Comparison of ENCODE assay signal across 23 cellular contexts in genomic region chr19:45556835-45557234, GRCh38. TPM values are rescaled to one million over a fixed set of nuclear protein-coding genes. Genes with fewer than 3 reads are reported as not detected.
A peak's percentile ranks its signal among the peaks of the same experiment; 100 is the strongest.
DNase-seq lines count a peak whose midpoint lies in the region; ATAC-seq, FAIRE-seq and TF ChIP-seq lines count a peak whose summit lies in the region.
"Had no signal": no experiment of that assay in that cellular context is flagged by ENCODE, and none has a peak within 500 bp of the region (broad histone marks: within the 10 kb centered on the region; RNA-seq: fewer than 3 reads in every experiment).

No MANE protein-coding gene starts in this region.

- no peaks in the 10 kb centered on the region for H4K20me1 ChIP-seq in K562 (replicated peaks; ENCODE audit: control insufficient read depth, insufficient read depth, low read length)
- H4K20me1 ChIP-seq in neural progenitor cell (ENCODE audit: low read depth), result peaks cover 12% of the 10 kb centered on the region

- no TSS peak for BruUV-seq in K562 (replicated peaks; lab: Mats Ljungman, UMichigan)

- TF ChIP-seq EP300 in K562 (IDR thresholded peaks at IDR 0.05; ENCODE audit: low read length), result no peak

- H3K4me3 Mint-ChIP-seq in neural progenitor cell, result no peak overlapping the region
- H3K4me3 Mint-ChIP-seq: CD4-positive, CD25-positive, alpha-beta regulatory T cell had no signal

- peaks cover 5% of the 10 kb centered on the region for H3K36me3 Mint-ChIP-seq in neural progenitor cell

- H3K27me3 ChIP-seq in heart left ventricle, result no peaks in the 10 kb centered on the region
- H3K27me3 ChIP-seq in right atrium auricular region, result no peaks in the 10 kb centered on the region
- H3K27me3 ChIP-seq in K562 (ENCODE audit: control insufficient read depth in 2 of 2, insufficient read depth in 2 of 2, low read length in 2 of 2), result no peaks in the 10 kb centered on the region
- peaks cover 7% of the 10 kb centered on the region for H3K27me3 ChIP-seq in neural progenitor cell

- H3K4me2 ChIP-seq in K562 (ENCODE audit: insufficient read depth, low read length) (no peak overlapping the region), neural progenitor cell (no peak overlapping the region)
- H3K4me2 ChIP-seq: SK-N-SH had no signal

- H3K4me3 ChIP-seq in heart left ventricle (no peak overlapping the region), right atrium auricular region (no peak overlapping the region), K562 (no peak overlapping the region), neural progenitor cell (no peak overlapping the region)

- H3K9ac ChIP-seq in K562 (ENCODE audit: insufficient read depth in 1 of 2, low read depth in 2 of 2, low read length in 2 of 2) (peak overlapping the region in 1 of 2 experiments; percentile 71; a peak in 2 of 4 replicates), neural progenitor cell (no peak overlapping the region)
- H3K9ac ChIP-seq: SK-N-SH had no signal

- H2AFZ ChIP-seq in K562 (ENCODE audit: low read depth, low read length) (no peak overlapping the region), neural progenitor cell (replicated peaks) (no peak overlapping the region)

- peaks cover 24% of the 10 kb centered on the region for H3F3A ChIP-seq in neural progenitor cell (ENCODE audit: low read depth)

- H3K79me2 ChIP-seq in K562 (ENCODE audit: control insufficient read depth, insufficient read depth, low read length), result peaks cover 9% of the 10 kb centered on the region
- H3K79me2 ChIP-seq in neural progenitor cell (ENCODE audit: low read depth), result no peaks in the 10 kb centered on the region

- TF ChIP-seq CTCF in heart left ventricle (IDR thresholded peaks at IDR 0.05) (no peak), right atrium auricular region (IDR thresholded peaks at IDR 0.05) (no peak), K562 (IDR thresholded peaks at IDR 0.05 in 2 of 3, conservative IDR thresholded peaks at IDR 0.05 in 1 of 3; ENCODE audit: insufficient read depth in 2 of 3, low read depth in 1 of 3, low read length in 3 of 3) (no peak), neural progenitor cell (IDR thresholded peaks at IDR 0.05) (no peak), GM13976 (IDR thresholded peaks at IDR 0.05; ENCODE audit: borderline replicate concordance, control extremely low read depth, extremely low read depth, insufficient read depth, missing control alignments) (no peak)

- intact Hi-C loops in heart left ventricle (cut with DNase I), result loop anchor here in 2 of 10 donors (5.0 kb wide), 1 partner anchor 35 kb away; no protein-coding TSS in a partner anchor
- intact Hi-C loops in K562 (cut with micrococcal nuclease), result loop anchor here (5.0 kb wide), 1 partner anchor 130 kb away; no protein-coding TSS in a partner anchor

- no peaks in the 10 kb centered on the region for H3K9me3 Mint-ChIP-seq in neural progenitor cell
- H3K9me3 Mint-ChIP-seq: CD4-positive, CD25-positive, alpha-beta regulatory T cell had no signal

- H3K9me1 ChIP-seq in K562 (ENCODE audit: control insufficient read depth, insufficient read depth, low read length), result no peaks in the 10 kb centered on the region

- no peak for TF ChIP-seq RAD21 in K562 (CRISPR knock-in tag; conservative IDR thresholded peaks at IDR 0.05 in 1 of 2, IDR thresholded peaks at IDR 0.05 in 1 of 2)

- peaks cover 0 to 14% (median 8%) of the 10 kb centered on the region in 9 donors for H3K36me3 ChIP-seq in heart left ventricle
- peaks cover 7% of the 10 kb centered on the region for H3K36me3 ChIP-seq in right atrium auricular region
- peaks cover 19% of the 10 kb centered on the region; the same call in 2 of the 3 replicates for H3K36me3 ChIP-seq in K562 (ENCODE audit: control insufficient read depth, insufficient read depth, low read length)
- H3K36me3 ChIP-seq in neural progenitor cell, result no peaks in the 10 kb centered on the region

- H3K9me3 ChIP-seq in heart left ventricle, result no peaks in the 10 kb centered on the region
- no peaks in the 10 kb centered on the region for H3K9me3 ChIP-seq in right atrium auricular region
- H3K9me3 ChIP-seq in K562 (replicated peaks; ENCODE audit: control insufficient read depth, insufficient read depth, low read depth, low read length), result no peaks in the 10 kb centered on the region
- H3K9me3 ChIP-seq in neural progenitor cell (ENCODE audit: low read depth), result no peaks in the 10 kb centered on the region
- H3K9me3 ChIP-seq: SK-N-SH had no signal

- 57 to 61% (median 60%) methylated on average over 5 of the region's 5 CpGs; no CpG with 5 or more reads in 1 of the 4 donors for WGBS in heart left ventricle, 4 donors
- 86% methylated on average over 5 of the region's 5 CpGs for WGBS in K562 (ENCODE audit: insufficient coverage, low coverage, missing lambda C conversion rate)

- POLR2A ChIA-PET in K562 (lab: Yijun Ruan, JAX), result interaction anchor here (0.7 to 1.4 kb wide), 3 partner anchors 10 to 861 kb away, joined by 3 to 5 read pairs (median 4); no protein-coding TSS in a partner anchor

- no peak for FAIRE-seq in K562 (lab: Jason Lieb, UNC)

- peak in 2 of 5 donors; percentile 46 to 55 for DNase-seq in heart left ventricle
- no peak for DNase-seq in right atrium auricular region (ENCODE audit: low spot score)
- peak in 1 of 4 experiments; percentile 6 for DNase-seq in K562 (ENCODE audit: extremely low read depth in 1 of 4, low spot score in 3 of 4)
- no peak for DNase-seq in neural progenitor cell (ENCODE audit: low spot score)
- no peak for DNase-seq in GM13976 (ENCODE audit: low spot score)
- no peak for DNase-seq in NCI-H510A (lab: John Stamatoyannopoulos, UW)
- DNase-seq: CD4-positive, CD25-positive, alpha-beta regulatory T cell; DMS79; GOT3; IMR-90; Karpas-422; MV-4-11; NCI-H1694 treated with DMSO at 0.1 percent for 48 hours; NCI-H2081 treated with DMSO at 0.1 percent for 48 hours; NCI-H2171 treated with DMSO at 0.1 percent for 48 hours; NCI-H526 treated with DMSO at 0.1 percent for 48 hours; OCI-M1; SIG-M5; SK-N-SH had no signal

- H3K27ac Mint-ChIP-seq in neural progenitor cell, result peak overlapping the region; percentile 30

- CTCF ChIA-PET in K562 (lab: Yijun Ruan, JAX; ENCODE audit: low intra/inter-chr PET ratio), result no interaction called here

- peaks cover under 1% of the 10 kb centered on the region for H3K27me3 Mint-ChIP-seq in neural progenitor cell (ENCODE audit: insufficient read depth, low read depth)
- H3K27me3 Mint-ChIP-seq: CD4-positive, CD25-positive, alpha-beta regulatory T cell had no signal

- peaks cover 0 to 27% (median 9%) of the 10 kb centered on the region in 12 donors for H3K4me1 ChIP-seq in heart left ventricle
- H3K4me1 ChIP-seq in right atrium auricular region, result peaks cover 0 to 12% of the 10 kb centered on the region in 2 donors
- peaks cover 0 to 22% of the 10 kb centered on the region in 2 experiments; a peak in 2 of 5 replicates for H3K4me1 ChIP-seq in K562 (replicated peaks in 1 of 2; ENCODE audit: control insufficient read depth in 2 of 2, insufficient read depth in 2 of 2, low read length in 2 of 2)
- H3K4me1 ChIP-seq in neural progenitor cell, result peaks cover 3% of the 10 kb centered on the region

- H3K27ac ChIP-seq in heart left ventricle (peak overlapping the region in 2 of 12 donors; percentile 39 to 50), right atrium auricular region (no peak overlapping the region), K562 (ENCODE audit: extremely low read depth, low read depth, low read length) (no peak overlapping the region), neural progenitor cell (no peak overlapping the region)

- TF ChIP-seq POLR2A in heart left ventricle (IDR thresholded peaks at IDR 0.05) (no peak), K562 (conservative IDR thresholded peaks at IDR 0.05) (no peak)

- ATAC-seq in heart left ventricle, result peak; percentile 38 to 89 (median 78)
- no peak for ATAC-seq in K562
- ATAC-seq in HG03039 (IDR thresholded peaks at IDR 0.05; ENCODE audit: unreplicated experiment), result no peak
- ATAC-seq: HCT116 had no signal

- in situ Hi-C loops in K562 (cut with MboI), result loop anchor here (5.0 kb wide), 1 partner anchor 35 kb away; no protein-coding TSS in a partner anchor
- in situ Hi-C loops in GM13976 (cut with MboI; ENCODE audit: low sequenced_read_pairs, unreplicated experiment), result no loop called here

- peaks cover 5% of the 10 kb centered on the region for H3K4me1 Mint-ChIP-seq in neural progenitor cell

RNA-seq across cellular contexts. Expression of gene OPA3, which starts 27.8 kb away (rescaled TPM):
- total RNA-seq in heart left ventricle (10 to 100 TPM; 21.3 to 30.4 (median 22.5) TPM), right atrium auricular region (10 to 100 TPM; 15.8 to 33.5 TPM), K562 (2014; rRNA removed) (5.5 and 7.7 TPM in 2 replicates), K562 (2014; rRNA removed; fragmentation: Illumina TruSeq; extraction: Trizol) (8.4 and 9.0 TPM in 2 replicates), K562 (2015; rRNA removed; fragmentation: Illumina TruSeq; extraction: Trizol) (12.2 and 12.9 TPM in 2 replicates), K562 (2021) (16.8 and 18.8 TPM in 2 replicates), neural progenitor cell (ENCODE audit: low replicate concordance) (3.7 and 11.3 TPM in 2 replicates)
- polyA plus RNA-seq in heart left ventricle (10 to 100 TPM; 13.1 to 22.3 TPM), K562 (2011; rRNA removed) (14.2 and 16.4 TPM in 2 replicates), K562 (2014; fragmentation: Illumina TruSeq; extraction: Trizol) (10.6 and 12.6 TPM in 2 replicates), K562 (2014; fragmentation: Nextera tagmentation; extraction: Ambion mirVana) (1 to 10 TPM; 1.4 to 2.1 TPM), K562 (2014; rRNA removed) (7.0 and 9.3 TPM in 2 replicates)
- total RNA-seq in K562 (2011; cell fraction: chromatin; rRNA removed; ENCODE audit: low replicate concordance), result 15.8 and 30.8 TPM in 2 replicates
- total RNA-seq in K562 (2011; cell fraction: nucleolus; rRNA removed), result 9.5 TPM in 2 replicates
- 10.4 and 11.7 TPM in 2 replicates for total RNA-seq in K562 (2011; cell fraction: nucleoplasm; rRNA removed)
- 23.7 and 30.7 TPM in 2 replicates for polyA plus RNA-seq in K562 (2011; cell fraction: cytosol; rRNA removed)
- 6.1 and 6.4 TPM in 2 replicates for polyA plus RNA-seq in K562 (2011; cell fraction: nucleus; rRNA removed)
- 10.3 and 11.1 TPM in 2 replicates for polyA plus RNA-seq in K562 (2012)
- polyA minus RNA-seq in K562 (2011; rRNA and poly(A)+ RNA removed), result 11.1 and 13.0 TPM in 2 replicates
- polyA minus RNA-seq in K562 (2011; cell fraction: cytosol; rRNA and poly(A)+ RNA removed), result 7.8 and 9.7 TPM in 2 replicates
- 2.0 and 2.2 TPM in 2 replicates for polyA minus RNA-seq in K562 (2011; cell fraction: nucleus; rRNA and poly(A)+ RNA removed)

RNA-seq across cellular contexts. Expression of gene GPR4, which starts 45.2 kb away (rescaled TPM):
- 10 to 100 TPM in 3 of 9 donors, 1 to 10 TPM in 6; 2.7 to 36.0 (median 4.3) TPM for total RNA-seq in heart left ventricle
- polyA plus RNA-seq in heart left ventricle, result 1 to 10 TPM; 5.1 to 6.9 TPM
- total RNA-seq in right atrium auricular region, result 10 to 100 TPM in 1 of 2 donors, 1 to 10 TPM in 1; 6.2 to 12.1 TPM
- 0.12 TPM in 2 replicates for total RNA-seq in K562 (2011; cell fraction: chromatin; rRNA removed; ENCODE audit: low replicate concordance)
- total RNA-seq in K562 (2011; cell fraction: nucleolus; rRNA removed), result not detected in 2 replicates
- not detected in 2 replicates for total RNA-seq in K562 (2011; cell fraction: nucleoplasm; rRNA removed)
- total RNA-seq in K562 (2014; rRNA removed), result not detected in 2 replicates
- not detected in 2 replicates for total RNA-seq in K562 (2014; rRNA removed; fragmentation: Illumina TruSeq; extraction: Trizol)
- total RNA-seq in K562 (2015; rRNA removed; fragmentation: Illumina TruSeq; extraction: Trizol), result not detected in 2 replicates
- 0.07 and 0.09 TPM in 2 replicates for total RNA-seq in K562 (2021)
- 0.03 TPM in 1 of 2 replicates, not detected in the other for polyA plus RNA-seq in K562 (2011; rRNA removed)
- 0.03 TPM in 1 of 2 replicates, not detected in the other for polyA plus RNA-seq in K562 (2011; cell fraction: cytosol; rRNA removed)
- 0.06 TPM in 2 replicates for polyA plus RNA-seq in K562 (2011; cell fraction: nucleus; rRNA removed)
- 0.16 and 0.21 TPM in 2 replicates for polyA plus RNA-seq in K562 (2012)
- polyA plus RNA-seq in K562 (2014; fragmentation: Illumina TruSeq; extraction: Trizol), result 0.04 and 0.12 TPM in 2 replicates
- not detected for polyA plus RNA-seq in K562 (2014; fragmentation: Nextera tagmentation; extraction: Ambion mirVana)
- 0.03 TPM in 1 of 2 replicates, not detected in the other for polyA plus RNA-seq in K562 (2014; rRNA removed)
- polyA minus RNA-seq in K562 (2011; rRNA and poly(A)+ RNA removed), result not detected in 2 replicates
- polyA minus RNA-seq in K562 (2011; cell fraction: cytosol; rRNA and poly(A)+ RNA removed), result not detected in 2 replicates
- 0.13 TPM in 1 of 2 replicates, not detected in the other for polyA minus RNA-seq in K562 (2011; cell fraction: nucleus; rRNA and poly(A)+ RNA removed)
- total RNA-seq in neural progenitor cell (ENCODE audit: low replicate concordance), result not detected in 2 replicates
- total RNA-seq: A673; CD4-positive, CD25-positive, alpha-beta regulatory T cell; IMR-90; RPMI7951 had no signal
- polyA plus RNA-seq: CD4-positive, CD25-positive, alpha-beta regulatory T cell had no signal

RNA-seq across cellular contexts. Expression of gene VASP, which starts 49.6 kb away (rescaled TPM):
- total RNA-seq in heart left ventricle (100 to 1,000 TPM in 1 of 9 donors, 10 to 100 TPM in 8; 31.2 to 106 (median 46.8) TPM), right atrium auricular region (10 to 100 TPM; 61.4 to 61.7 TPM), K562 (2014; rRNA removed) (207 and 522 TPM in 2 replicates), K562 (2014; rRNA removed; fragmentation: Illumina TruSeq; extraction: Trizol) (98.6 and 104 TPM in 2 replicates), K562 (2015; rRNA removed; fragmentation: Illumina TruSeq; extraction: Trizol) (112 and 114 TPM in 2 replicates), K562 (2021) (248 and 261 TPM in 2 replicates), neural progenitor cell (ENCODE audit: low replicate concordance) (32.6 and 62.2 TPM in 2 replicates)
- polyA plus RNA-seq in heart left ventricle (10 to 100 TPM; 50.9 to 74.9 TPM), K562 (2011; rRNA removed) (92.0 and 102 TPM in 2 replicates), K562 (2014; fragmentation: Illumina TruSeq; extraction: Trizol) (169 and 182 TPM in 2 replicates), K562 (2014; fragmentation: Nextera tagmentation; extraction: Ambion mirVana) (10 to 100 TPM; 16.7 to 22.6 TPM), K562 (2014; rRNA removed) (148 and 251 TPM in 2 replicates)
- total RNA-seq in K562 (2011; cell fraction: chromatin; rRNA removed; ENCODE audit: low replicate concordance), result 123 and 279 TPM in 2 replicates
- 127 and 148 TPM in 2 replicates for total RNA-seq in K562 (2011; cell fraction: nucleolus; rRNA removed)
- total RNA-seq in K562 (2011; cell fraction: nucleoplasm; rRNA removed), result 106 and 127 TPM in 2 replicates
- polyA plus RNA-seq in K562 (2011; cell fraction: cytosol; rRNA removed), result 80.7 and 337 TPM in 2 replicates
- polyA plus RNA-seq in K562 (2011; cell fraction: nucleus; rRNA removed), result 119 and 149 TPM in 2 replicates
- 109 and 183 TPM in 2 replicates for polyA plus RNA-seq in K562 (2012)
- polyA minus RNA-seq in K562 (2011; rRNA and poly(A)+ RNA removed), result 55.1 and 66.5 TPM in 2 replicates
- polyA minus RNA-seq in K562 (2011; cell fraction: cytosol; rRNA and poly(A)+ RNA removed), result 131 and 134 TPM in 2 replicates
- polyA minus RNA-seq in K562 (2011; cell fraction: nucleus; rRNA and poly(A)+ RNA removed), result 72.3 and 93.4 TPM in 2 replicates

RNA-seq across cellular contexts. Expression of gene PPM1N, which starts 58.6 kb away (rescaled TPM):
- total RNA-seq in heart left ventricle (1 to 10 TPM in 1 of 9 donors, under 1 TPM in 3, not detected in 5; 0.56 to 2.7 (median 0.65) TPM), right atrium auricular region (1 to 10 TPM in 1 of 2 donors, not detected in 1; 1.8 TPM), K562 (2014; rRNA removed) (6.2 and 8.7 TPM in 2 replicates), K562 (2014; rRNA removed; fragmentation: Illumina TruSeq; extraction: Trizol) (5.4 and 6.1 TPM in 2 replicates), K562 (2015; rRNA removed; fragmentation: Illumina TruSeq; extraction: Trizol) (6.0 and 6.5 TPM in 2 replicates), K562 (2021) (6.4 and 7.6 TPM in 2 replicates), neural progenitor cell (ENCODE audit: low replicate concordance) (2.4 and 3.6 TPM in 2 replicates)
- polyA plus RNA-seq in heart left ventricle (under 1 TPM; 0.23 to 0.78 TPM), K562 (2011; rRNA removed) (4.5 and 7.8 TPM in 2 replicates), K562 (2014; fragmentation: Illumina TruSeq; extraction: Trizol) (8.5 and 10.4 TPM in 2 replicates), K562 (2014; fragmentation: Nextera tagmentation; extraction: Ambion mirVana) (10 to 100 TPM; 13.0 to 15.6 TPM), K562 (2014; rRNA removed) (14.0 and 15.7 TPM in 2 replicates)
- total RNA-seq in K562 (2011; cell fraction: chromatin; rRNA removed; ENCODE audit: low replicate concordance), result 2.8 and 3.4 TPM in 2 replicates
- total RNA-seq in K562 (2011; cell fraction: nucleolus; rRNA removed), result 3.5 and 5.0 TPM in 2 replicates
- 2.3 and 3.4 TPM in 2 replicates for total RNA-seq in K562 (2011; cell fraction: nucleoplasm; rRNA removed)
- polyA plus RNA-seq in K562 (2011; cell fraction: cytosol; rRNA removed), result 7.5 and 9.8 TPM in 2 replicates
- 7.9 and 8.8 TPM in 2 replicates for polyA plus RNA-seq in K562 (2011; cell fraction: nucleus; rRNA removed)
- 9.6 and 13.5 TPM in 2 replicates for polyA plus RNA-seq in K562 (2012)
- polyA minus RNA-seq in K562 (2011; rRNA and poly(A)+ RNA removed), result 1.2 and 1.8 TPM in 2 replicates
- polyA minus RNA-seq in K562 (2011; cell fraction: cytosol; rRNA and poly(A)+ RNA removed), result 1.1 and 1.3 TPM in 2 replicates
- 1.5 and 1.8 TPM in 2 replicates for polyA minus RNA-seq in K562 (2011; cell fraction: nucleus; rRNA and poly(A)+ RNA removed)

RNA-seq across cellular contexts. Expression of gene RTN2, which starts 60.0 kb away (rescaled TPM):
- 10 to 100 TPM; 12.9 to 33.0 (median 26.9) TPM for total RNA-seq in heart left ventricle
- 10 to 100 TPM; 12.1 to 14.2 TPM for polyA plus RNA-seq in heart left ventricle
- 10 to 100 TPM; 22.8 to 24.0 TPM for total RNA-seq in right atrium auricular region
- total RNA-seq in K562 (2011; cell fraction: chromatin; rRNA removed; ENCODE audit: low replicate concordance), result 9.6 and 30.7 TPM in 2 replicates
- 33.3 and 36.9 TPM in 2 replicates for total RNA-seq in K562 (2011; cell fraction: nucleolus; rRNA removed)
- total RNA-seq in K562 (2011; cell fraction: nucleoplasm; rRNA removed), result 17.6 and 21.3 TPM in 2 replicates
- 9.3 and 20.1 TPM in 2 replicates for total RNA-seq in K562 (2014; rRNA removed)
- total RNA-seq in K562 (2014; rRNA removed; fragmentation: Illumina TruSeq; extraction: Trizol), result 6.9 and 7.2 TPM in 2 replicates
- 7.2 and 8.3 TPM in 2 replicates for total RNA-seq in K562 (2015; rRNA removed; fragmentation: Illumina TruSeq; extraction: Trizol)
- total RNA-seq in K562 (2021), result 21.4 and 24.3 TPM in 2 replicates
- polyA plus RNA-seq in K562 (2011; rRNA removed), result 14.1 and 23.1 TPM in 2 replicates
- polyA plus RNA-seq in K562 (2011; cell fraction: cytosol; rRNA removed), result 28.2 and 40.0 TPM in 2 replicates
- polyA plus RNA-seq in K562 (2011; cell fraction: nucleus; rRNA removed), result 19.8 and 28.9 TPM in 2 replicates
- 30.4 and 54.3 TPM in 2 replicates for polyA plus RNA-seq in K562 (2012)
- polyA plus RNA-seq in K562 (2014; fragmentation: Illumina TruSeq; extraction: Trizol), result 18.6 and 23.7 TPM in 2 replicates
- polyA plus RNA-seq in K562 (2014; fragmentation: Nextera tagmentation; extraction: Ambion mirVana), result under 1 TPM; 0.53 to 0.69 TPM
- 12.3 and 18.7 TPM in 2 replicates for polyA plus RNA-seq in K562 (2014; rRNA removed)
- polyA minus RNA-seq in K562 (2011; rRNA and poly(A)+ RNA removed), result 7.4 and 8.3 TPM in 2 replicates
- 20.7 and 22.8 TPM in 2 replicates for polyA minus RNA-seq in K562 (2011; cell fraction: cytosol; rRNA and poly(A)+ RNA removed)
- polyA minus RNA-seq in K562 (2011; cell fraction: nucleus; rRNA and poly(A)+ RNA removed), result 9.0 and 16.4 TPM in 2 replicates
- total RNA-seq in neural progenitor cell (ENCODE audit: low replicate concordance), result 4.8 and 10.4 TPM in 2 replicates

Comparison
In these comparisons a context has a peak if more than half of its experiments do, and no peak if none do; other contexts are left out.
1. ATAC-seq: peak in heart left ventricle (4 of 4); none in K562 (single experiment) and HG03039 (single experiment).